Comparison of ENCODE assay signal across 8 cellular contexts in the genomic region with DNA sequence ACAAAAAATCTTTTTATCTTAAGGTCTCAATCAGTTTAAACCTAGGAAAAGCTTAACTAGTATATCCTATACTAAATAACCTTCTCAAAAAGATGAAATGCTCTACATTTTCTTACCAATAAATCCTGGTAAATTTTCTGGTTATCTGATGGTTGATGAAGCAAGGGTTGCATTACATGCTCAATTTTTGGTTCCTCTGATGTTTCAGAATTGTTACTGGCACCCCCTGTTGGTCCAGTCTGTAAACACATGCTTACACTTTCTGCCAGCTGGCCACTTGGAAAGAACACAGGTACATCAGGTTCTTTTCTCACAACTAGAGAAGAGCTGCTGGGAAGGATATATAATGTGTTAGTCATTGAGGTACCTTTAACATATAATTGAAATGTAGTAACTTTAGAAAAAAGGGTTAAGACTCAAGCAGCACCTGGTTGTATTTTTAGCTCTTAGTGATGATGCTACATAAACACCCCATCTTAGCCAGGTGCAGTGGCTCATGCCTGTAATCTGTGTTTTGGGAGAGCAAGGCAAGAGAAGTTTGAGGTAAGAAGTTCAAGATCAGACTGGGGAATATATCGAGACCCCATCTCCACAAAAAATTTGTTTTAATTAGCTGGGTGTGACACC. TPM values are rescaled to one million over a fixed set of nuclear protein-coding genes. Genes with fewer than 3 reads are reported as not detected.
DNase-seq lines count a peak whose midpoint lies in the region; ATAC-seq and TF ChIP-seq lines count a peak whose summit lies in the region.

No MANE protein-coding gene starts in this region.

- H3K36me3 Mint-ChIP-seq in CD14-positive monocyte (peaks cover 42 to 73% of the 10 kb centered on the region in 2 donors), progenitor cell of endocrine pancreas (ENCODE audit: insufficient read depth) (peaks cover 10% of the 10 kb centered on the region)
- H3K36me3 Mint-ChIP-seq in activated CD4-positive, alpha-beta T cell treated with anti-CD3 and anti-CD28 coated beads, Interleukin-2, amount 10 ng/mL, durations not matched to agents 7 days and 5 days (ENCODE audit: low read depth), result peaks cover 42% of the 10 kb centered on the region

- H3K9me3 Mint-ChIP-seq in CD14-positive monocyte, result no peaks in the 10 kb centered on the region
- H3K9me3 Mint-ChIP-seq in activated CD4-positive, alpha-beta T cell treated with anti-CD3 and anti-CD28 coated beads, Interleukin-2, amount 10 ng/mL, durations not matched to agents 7 days and 5 days, result no peaks in the 10 kb centered on the region
- no peaks in the 10 kb centered on the region for H3K9me3 Mint-ChIP-seq in progenitor cell of endocrine pancreas (ENCODE audit: low read depth)

- peak; percentile 83 for TF ChIP-seq CTCF in CD14-positive monocyte (IDR thresholded peaks at IDR 0.05)
- peak; percentile 67 for TF ChIP-seq CTCF in progenitor cell of endocrine pancreas (IDR thresholded peaks at IDR 0.05; ENCODE audit: unreplicated experiment)

- no peaks in the 10 kb centered on the region for H3K4me1 Mint-ChIP-seq in CD14-positive monocyte
- H3K4me1 Mint-ChIP-seq in activated CD4-positive, alpha-beta T cell treated with anti-CD3 and anti-CD28 coated beads, Interleukin-2, amount 10 ng/mL, durations not matched to agents 7 days and 5 days, result no peaks in the 10 kb centered on the region
- peaks cover 3% of the 10 kb centered on the region for H3K4me1 Mint-ChIP-seq in progenitor cell of endocrine pancreas (ENCODE audit: low read depth)

- no peaks in the 10 kb centered on the region for H3K27me3 Mint-ChIP-seq in CD14-positive monocyte (ENCODE audit: low read depth in 3 of 3)
- no peaks in the 10 kb centered on the region for H3K27me3 Mint-ChIP-seq in activated CD4-positive, alpha-beta T cell treated with anti-CD3 and anti-CD28 coated beads, Interleukin-2, amount 10 ng/mL, durations not matched to agents 7 days and 5 days
- no peaks in the 10 kb centered on the region for H3K27me3 Mint-ChIP-seq in progenitor cell of endocrine pancreas

- POLR2A ChIA-PET in activated CD4-positive, alpha-beta T cell treated with anti-CD3 and anti-CD28 coated beads, Interleukin-2, amount 10 ng/mL, durations not matched to agents 7 days and 5 days (lab: Charles Lee), result no interaction called here

- H3K27ac Mint-ChIP-seq in CD14-positive monocyte, result no peak overlapping the region
- H3K27ac Mint-ChIP-seq in activated CD4-positive, alpha-beta T cell treated with anti-CD3 and anti-CD28 coated beads, Interleukin-2, amount 10 ng/mL, durations not matched to agents 7 days and 5 days, result no peak overlapping the region
- no peak overlapping the region for H3K27ac Mint-ChIP-seq in progenitor cell of endocrine pancreas

- DNase-seq in CD14-positive monocyte (ENCODE audit: low spot score), result no peak
- DNase-seq in NCI-H128 (lab: John Stamatoyannopoulos, UW; ENCODE audit: unreplicated experiment), result peak; percentile 3
- peak; percentile 64 for DNase-seq in activated CD4-positive, alpha-beta T cell treated with anti-CD3 and anti-CD28 coated beads, Interleukin-2, amount 10 ng/mL, durations not matched to agents 7 days and 5 days
- DNase-seq in fibroblast of gingiva (ENCODE audit: low read depth), result peak; percentile 19
- no peak for DNase-seq in progenitor cell of endocrine pancreas (ENCODE audit: low spot score, unreplicated experiment)
- no peak for DNase-seq in middle frontal gyrus (ENCODE audit: extremely low spot score, low spot score)

- intact Hi-C loops in CD14-positive monocyte (cut with micrococcal nuclease), result loop anchor here (2.0 to 5.0 kb wide), 2 partner anchors 70 to 71 kb away; partner anchors contain the start of gene PDZK1IP1 (in 1 of the 2)

- no peak overlapping the region for H3K4me3 Mint-ChIP-seq in CD14-positive monocyte
- no peak overlapping the region for H3K4me3 Mint-ChIP-seq in activated CD4-positive, alpha-beta T cell treated with anti-CD3 and anti-CD28 coated beads, Interleukin-2, amount 10 ng/mL, durations not matched to agents 7 days and 5 days
- no peak overlapping the region for H3K4me3 Mint-ChIP-seq in progenitor cell of endocrine pancreas (ENCODE audit: low read depth)

- ATAC-seq in GM18502 (IDR thresholded peaks at IDR 0.05; ENCODE audit: poor library complexity, unreplicated experiment) (peak; percentile 57), GM18858 (IDR thresholded peaks at IDR 0.05; ENCODE audit: unreplicated experiment) (no peak)

- CTCF ChIA-PET in activated CD4-positive, alpha-beta T cell treated with anti-CD3 and anti-CD28 coated beads, Interleukin-2, amount 10 ng/mL, durations not matched to agents 7 days and 5 days (lab: Charles Lee), result interaction anchor here (0.6 to 2.3 kb wide), 17 partner anchors 10 to 84 kb away, joined by 3 to 9 read pairs (median 3); partner anchors contain the start of genes CMPK1 and PDZK1IP1

RNA-seq across cellular contexts. Expression of gene TAL1, which starts 30.9 kb away (rescaled TPM):
- polyA plus RNA-seq in CD14-positive monocyte, result under 1 TPM in 1 of 2 donors, not detected in 1; 0.50 TPM
- not detected for total RNA-seq in activated CD4-positive, alpha-beta T cell treated with anti-CD3 and anti-CD28 coated beads, Interleukin-2, amount 10 ng/mL, durations not matched to agents 7 days and 5 days
- not detected in 2 replicates for total RNA-seq in progenitor cell of endocrine pancreas

RNA-seq across cellular contexts. Expression of gene STIL, which starts 51.0 kb away (rescaled TPM):
- polyA plus RNA-seq in CD14-positive monocyte, result under 1 TPM; 0.16 to 0.27 TPM
- total RNA-seq in activated CD4-positive, alpha-beta T cell treated with anti-CD3 and anti-CD28 coated beads, Interleukin-2, amount 10 ng/mL, durations not matched to agents 7 days and 5 days, result 10 to 100 TPM; 44.0 to 51.3 TPM
- 14.8 TPM in 2 replicates for total RNA-seq in progenitor cell of endocrine pancreas

Comparison
In these comparisons a context has a peak if more than half of its experiments do, and no peak if none do; other contexts are left out.
1. DNase-seq: peak in NCI-H128 (single experiment), activated CD4-positive, alpha-beta T cell treated with anti-CD3 and anti-CD28 coated beads, Interleukin-2, amount 10 ng/mL, durations not matched to agents 7 days and 5 days (single experiment) and fibroblast of gingiva (single experiment); none in CD14-positive monocyte (single experiment), progenitor cell of endocrine pancreas (single experiment) and middle frontal gyrus (single experiment).